ENCODE assay signal across 11 cellular contexts in the genomic region with DNA sequence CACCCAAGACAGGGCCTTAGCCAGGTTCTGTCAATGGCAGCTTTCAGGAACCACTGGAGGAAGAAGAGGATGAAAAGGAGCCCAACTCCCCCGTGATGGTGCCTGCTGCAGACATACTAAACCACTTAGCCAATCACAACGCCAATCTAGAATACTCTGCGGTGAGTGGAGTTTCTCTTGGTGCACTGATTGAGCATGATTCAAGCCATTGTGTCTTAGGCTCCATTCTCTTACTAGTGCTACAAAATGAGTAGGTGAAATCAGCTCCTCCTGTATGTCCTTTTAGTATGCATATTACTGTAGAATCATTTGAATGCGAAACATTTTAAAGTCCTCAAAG. TPM values are rescaled to one million over a fixed set of nuclear protein-coding genes. Genes with fewer than 3 reads are reported as not detected.
DNase-seq lines count a peak whose midpoint lies in the region; ATAC-seq and TF ChIP-seq lines count a peak whose summit lies in the region.
"Had no signal": no experiment of that assay in that cellular context is flagged by ENCODE, and none has a peak within 500 bp of the region (broad histone marks: within the 10 kb centered on the region; RNA-seq: fewer than 3 reads in every experiment).

No MANE protein-coding gene starts in this region.

- no peaks in the 10 kb centered on the region for H3K9me3 ChIP-seq in Panc1 (ENCODE audit: control insufficient read depth, insufficient read depth, low read depth, low read length)
- no peaks in the 10 kb centered on the region for H3K9me3 ChIP-seq in WERI-Rb-1 (ENCODE audit: severe bottlenecking)
- H3K9me3 ChIP-seq: neutrophil had no signal

- CTCF ChIA-PET in Panc1 (lab: Charles Lee) = no interaction called here

- in situ Hi-C loops in Panc1 (cut with HindIII; ENCODE audit: low pct_unique_long_range_greater_than_20kb, low sequenced_read_pairs) = no loop called here

- H3K9me3 Mint-ChIP-seq in activated T-cell treated with anti-CD3 and anti-CD28 coated beads, Interleukin-2, amount 50 U/mL, for 4 hours = no peaks in the 10 kb centered on the region
- no peaks in the 10 kb centered on the region for H3K9me3 Mint-ChIP-seq in stimulated activated memory B cell treated with anti-CD40 and anti-IgM and Interleukin-4, amounts not matched to agents 10 μg/mL and 1 μg/mL and 100 μg/mL, for 72 hours
- no peaks in the 10 kb centered on the region for H3K9me3 Mint-ChIP-seq in HFFc6
- H3K9me3 Mint-ChIP-seq: dendritic cell treated with granulocyte-macrophage colony-stimulating factor and Interleukin-4, amounts not matched to agents 40 ng/mL and 50 ng/mL, for 4 days had no signal

- H3K27me3 Mint-ChIP-seq in activated T-cell treated with anti-CD3 and anti-CD28 coated beads, Interleukin-2, amount 50 U/mL, for 4 hours (ENCODE audit: low read depth) = no peaks in the 10 kb centered on the region
- no peaks in the 10 kb centered on the region for H3K27me3 Mint-ChIP-seq in stimulated activated memory B cell treated with anti-CD40 and anti-IgM and Interleukin-4, amounts not matched to agents 10 μg/mL and 1 μg/mL and 100 μg/mL, for 72 hours
- peaks cover 6% of the 10 kb centered on the region for H3K27me3 Mint-ChIP-seq in HFFc6 (ENCODE audit: insufficient read depth)
- H3K27me3 Mint-ChIP-seq: dendritic cell treated with granulocyte-macrophage colony-stimulating factor and Interleukin-4, amounts not matched to agents 40 ng/mL and 50 ng/mL, for 4 days had no signal

- TF ChIP-seq CTCF in Panc1 (IDR thresholded peaks at IDR 0.05) (no peak), HFFc6 (IDR thresholded peaks at IDR 0.05) (no peak), WERI-Rb-1 (IDR thresholded peaks at IDR 0.05; ENCODE audit: low read depth, low read length) (no peak)

- H3K27me3 ChIP-seq in Panc1 (ENCODE audit: control insufficient read depth, insufficient read depth, low read length) (no peaks in the 10 kb centered on the region), WERI-Rb-1 (ENCODE audit: insufficient read depth, low read depth, severe bottlenecking) (no peaks in the 10 kb centered on the region)
- H3K27me3 ChIP-seq: neutrophil had no signal

- H3K4me3 ChIP-seq in Panc1 (ENCODE audit: low read depth in 2 of 2, low read length in 2 of 2) = peak overlapping the region; percentile 52 to 93; a peak in 3 of 4 replicates
- no peak overlapping the region for H3K4me3 ChIP-seq in WERI-Rb-1 (ENCODE audit: low read depth, low read length)

- H3K4me3 Mint-ChIP-seq in activated T-cell treated with anti-CD3 and anti-CD28 coated beads, Interleukin-2, amount 50 U/mL, for 4 hours = peak overlapping the region; percentile 90
- peak overlapping the region; percentile 12 for H3K4me3 Mint-ChIP-seq in stimulated activated memory B cell treated with anti-CD40 and anti-IgM and Interleukin-4, amounts not matched to agents 10 μg/mL and 1 μg/mL and 100 μg/mL, for 72 hours
- no peak overlapping the region; the same call in 1 of the 2 replicates for H3K4me3 Mint-ChIP-seq in HFFc6

- H3K27ac ChIP-seq in Panc1 (ENCODE audit: low read length) (no peak overlapping the region), epithelial cell of prostate (peak overlapping the region; percentile 74), WERI-Rb-1 (no peak overlapping the region)
- H3K27ac ChIP-seq: neutrophil had no signal

- H3K36me3 Mint-ChIP-seq in activated T-cell treated with anti-CD3 and anti-CD28 coated beads, Interleukin-2, amount 50 U/mL, for 4 hours (ENCODE audit: insufficient read depth) = peaks cover 28% of the 10 kb centered on the region
- peaks cover 12% of the 10 kb centered on the region for H3K36me3 Mint-ChIP-seq in stimulated activated memory B cell treated with anti-CD40 and anti-IgM and Interleukin-4, amounts not matched to agents 10 μg/mL and 1 μg/mL and 100 μg/mL, for 72 hours
- peaks cover 32% of the 10 kb centered on the region for H3K36me3 Mint-ChIP-seq in HFFc6 (ENCODE audit: low read depth)

- intact Hi-C loops in Panc1 (cut with micrococcal nuclease; ENCODE audit: unreplicated experiment) = no loop called here

- H3K36me3 ChIP-seq in Panc1 (ENCODE audit: control insufficient read depth, insufficient read depth, low read length) = peaks cover 13% of the 10 kb centered on the region
- H3K36me3 ChIP-seq in WERI-Rb-1 = peaks cover 57% of the 10 kb centered on the region

- H3K4me1 Mint-ChIP-seq in activated T-cell treated with anti-CD3 and anti-CD28 coated beads, Interleukin-2, amount 50 U/mL, for 4 hours (ENCODE audit: low read depth) = peaks cover 27% of the 10 kb centered on the region
- H3K4me1 Mint-ChIP-seq in stimulated activated memory B cell treated with anti-CD40 and anti-IgM and Interleukin-4, amounts not matched to agents 10 μg/mL and 1 μg/mL and 100 μg/mL, for 72 hours = peaks cover 51% of the 10 kb centered on the region
- H3K4me1 Mint-ChIP-seq in HFFc6 (ENCODE audit: low read depth) = peaks cover 33% of the 10 kb centered on the region

- no peak overlapping the region for H3K27ac Mint-ChIP-seq in stimulated activated memory B cell treated with anti-CD40 and anti-IgM and Interleukin-4, amounts not matched to agents 10 μg/mL and 1 μg/mL and 100 μg/mL, for 72 hours
- H3K27ac Mint-ChIP-seq in HFFc6 = no peak overlapping the region

- no peak for ATAC-seq in activated T-cell treated with anti-CD3 and anti-CD28 coated beads, Interleukin-2, amount 50 U/mL, for 4 hours
- no peak for ATAC-seq in Panc1
- no peak for ATAC-seq in stimulated activated memory B cell treated with anti-CD40 and anti-IgM and Interleukin-4, amounts not matched to agents 10 μg/mL and 1 μg/mL and 100 μg/mL, for 72 hours

- H3K4me1 ChIP-seq in Panc1 (ENCODE audit: control insufficient read depth, insufficient read depth, low read length) = peaks cover 6% of the 10 kb centered on the region; the same call in 1 of the 2 replicates

- BruUV-seq in Panc1 (replicated peaks; lab: Mats Ljungman, UMichigan) = no TSS peak

- DNase-seq in activated T-cell treated with anti-CD3 and anti-CD28 coated beads, Interleukin-2, amount 50 U/mL, for 4 hours = no peak
- DNase-seq in activated T-cell treated with anti-CD3 and anti-CD28 coated beads for 4 hours (no peak), Panc1 (ENCODE audit: low read depth, low spot score) (no peak), epithelial cell of prostate (ENCODE audit: low read depth, low spot score) (no peak), HFFc6 (no peak), WERI-Rb-1 (no peak), medulla oblongata (ENCODE audit: extremely low spot score) (no peak)
- DNase-seq: NCI-H1930 had no signal

- POLR2A ChIA-PET in Panc1 (lab: Charles Lee) = no interaction called here

RNA-seq across cellular contexts. Expression of gene SETD6, which starts 1.4 kb away (rescaled TPM):
- 10 to 100 TPM; 31.7 to 36.5 (median 33.3) TPM for total RNA-seq in activated T-cell treated with anti-CD3 and anti-CD28 coated beads, Interleukin-2, amount 50 U/mL, for 4 hours
- total RNA-seq in Panc1 (2021; ENCODE audit: unreplicated experiment) = 28.3 TPM
- polyA plus RNA-seq in Panc1 (2012; ENCODE audit: insufficient read length) = 21.2 TPM
- total RNA-seq in HFFc6 (2021; fragmentation: NEBNext Ultra II Directional; extraction: Animal tissue kit (Norgen Biotek cat#: 25700)) = 1 to 10 TPM; 1.8 to 3.5 (median 2.9) TPM

RNA-seq across cellular contexts. Expression of gene NDRG4, which starts 16.8 kb away (rescaled TPM):
- under 1 TPM; 0.54 to 0.91 (median 0.84) TPM for total RNA-seq in activated T-cell treated with anti-CD3 and anti-CD28 coated beads, Interleukin-2, amount 50 U/mL, for 4 hours
- total RNA-seq in Panc1 (2021; ENCODE audit: unreplicated experiment) = 5.1 TPM
- polyA plus RNA-seq in Panc1 (2012; ENCODE audit: insufficient read length) = 5.2 TPM
- total RNA-seq in HFFc6 (2021; fragmentation: NEBNext Ultra II Directional; extraction: Animal tissue kit (Norgen Biotek cat#: 25700)) = 1 to 10 TPM; 1.5 to 5.3 (median 3.6) TPM
